17 cellular contexts compared by ENCODE assay signal in genomic region chr15:60871731-60872130, GRCh38.
"Had no signal": no experiment of that assay in that cellular context is flagged by ENCODE, and none has a peak within 500 bp of the region (broad histone marks: within the 10 kb centered on the region; RNA-seq: fewer than 3 reads in every experiment).

No MANE protein-coding gene starts in this region.

- DNase-seq: activated CD4-positive, alpha-beta T cell treated with anti-CD3 and anti-CD28 coated beads, Interleukin-2, amount 10 ng/mL, durations not matched to agents 7 days and 5 days; activated CD8-positive, alpha-beta T cell treated with anti-CD3 and anti-CD28 coated beads, Interleukin-2, amount 10 ng/mL, durations not matched to agents 7 days and 5 days; activated naive CD4-positive, alpha-beta T cell treated with Interleukin-2 at 50 U/mL for 16 hours; activated naive CD8-positive, alpha-beta T cell treated with anti-CD3 and anti-CD28 coated beads, Interleukin-2, amount 50 U/mL, for 24 hours; activated T-cell treated with anti-CD3 and anti-CD28 coated beads, Interleukin-2, amount 50 U/mL, for 24 hours; aorta; gastrocnemius medialis; head of caudate nucleus; immature natural killer cell; lower lobe of right lung; nephron progenitor cell; occipital lobe; stimulated activated CD4-positive, alpha-beta T cell treated with anti-CD3 and anti-CD28 coated beads, Interleukin-2, amount 100 ng/mL, for 24 hours; stimulated activated naive CD8-positive, alpha-beta T cell treated with anti-CD3 and anti-CD28 coated beads, Interleukin-15, Interleukin-2, amounts not matched to agents 100 U/mL and 50 U/mL, for 24 hours; trophoblast cell had no signal

- H3K9me3 ChIP-seq: gastrocnemius medialis, lower lobe of right lung, vagina had no signal

- H3K27me3 ChIP-seq: gastrocnemius medialis, vagina had no signal

- H3K27ac ChIP-seq: cardiac muscle cell, gastrocnemius medialis, lower lobe of right lung, vagina had no signal

- H3K4me3 ChIP-seq: cardiac muscle cell, gastrocnemius medialis, lower lobe of right lung, vagina had no signal

- H3K36me3 ChIP-seq: cardiac muscle cell, gastrocnemius medialis, lower lobe of right lung, vagina had no signal

- ATAC-seq: activated CD8-positive, alpha-beta T cell treated with anti-CD3 and anti-CD28 coated beads, Interleukin-2, amount 10 ng/mL, durations not matched to agents 7 days and 5 days; activated naive CD8-positive, alpha-beta T cell treated with anti-CD3 and anti-CD28 coated beads, Interleukin-2, amount 50 U/mL, for 24 hours; gastrocnemius medialis; stimulated activated naive CD8-positive, alpha-beta T cell treated with anti-CD3 and anti-CD28 coated beads, Interleukin-15, Interleukin-2, amounts not matched to agents 100 U/mL and 50 U/mL, for 24 hours had no signal
